ENCODE assay signal across 8 cellular contexts in the genomic region with DNA sequence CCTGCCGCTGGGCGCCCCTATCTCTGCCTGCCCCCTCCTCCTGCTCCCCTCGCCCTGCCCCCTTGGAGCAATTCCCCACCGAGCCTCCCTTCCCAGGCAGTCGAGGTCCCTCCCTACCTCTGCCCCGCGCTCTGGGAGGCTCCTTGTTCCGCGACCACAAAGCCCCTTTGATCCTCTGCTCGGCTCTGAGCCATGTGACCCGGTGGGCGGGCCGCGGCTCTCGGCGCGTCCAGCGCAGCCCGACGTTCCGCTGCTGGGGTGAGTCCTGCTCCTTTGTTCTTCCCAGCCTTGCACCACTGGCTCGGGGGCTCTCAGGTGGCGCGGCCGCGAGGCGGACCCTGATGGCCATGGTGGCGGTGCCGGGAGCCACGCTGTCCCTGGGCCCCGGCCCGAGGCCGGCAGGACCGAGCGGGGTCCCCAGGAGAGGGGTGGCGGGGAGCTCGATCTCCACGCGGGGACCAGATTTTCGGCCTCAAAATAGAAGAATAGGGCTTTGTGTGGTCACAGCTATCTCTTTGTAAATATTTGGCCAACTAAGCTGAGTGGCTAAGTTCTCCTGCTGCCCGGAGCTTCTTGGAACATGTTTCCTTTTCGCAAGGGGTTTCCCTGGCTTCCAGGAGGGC.
A peak's percentile ranks its signal among the peaks of the same experiment; 100 is the strongest.
DNase-seq lines count a peak whose midpoint lies in the region; ATAC-seq and TF ChIP-seq lines count a peak whose summit lies in the region.

No MANE protein-coding gene starts in this region.

- no peaks in the 10 kb centered on the region for H3K9me3 Mint-ChIP-seq in activated T-cell treated with anti-CD3 and anti-CD28 coated beads, Interleukin-2, amount 50 U/mL, for 24 hours

- peak overlapping the region; percentile 97 for H3K27ac Mint-ChIP-seq in activated T-cell treated with anti-CD3 and anti-CD28 coated beads, Interleukin-2, amount 50 U/mL, for 24 hours

- CTCF ChIA-PET in AG04449 (lab: Yijun Ruan, JAX): interaction anchor here (0.8 to 2.6 kb wide), 14 partner anchors 9 to 122 kb away, joined by 3 to 18 read pairs (median 5); no protein-coding TSS in a partner anchor

- DNase-seq in AG04449 (ENCODE audit: low read depth, low spot score): no peak
- peak; percentile 73 for DNase-seq in NCI-H510A (lab: John Stamatoyannopoulos, UW)
- DNase-seq in activated T-cell treated with anti-CD3 and anti-CD28 coated beads, Interleukin-2, amount 50 U/mL, for 24 hours: peak; percentile 85

- peak overlapping the region; percentile 98 for H3K4me3 Mint-ChIP-seq in activated T-cell treated with anti-CD3 and anti-CD28 coated beads, Interleukin-2, amount 50 U/mL, for 24 hours

- peak; percentile 49 for ATAC-seq in esophagus mucosa
- ATAC-seq in HG03571 (IDR thresholded peaks at IDR 0.05; ENCODE audit: unreplicated experiment): no peak

- POLR2A ChIA-PET in AG04449 (lab: Yijun Ruan, JAX): interaction anchor here (0.8 to 1.2 kb wide), 6 partner anchors 17 to 507 kb away, joined by 3 to 6 read pairs (median 3); a partner anchor contains a TSS

- TF ChIP-seq POLR2A in GM19099 (IDR thresholded peaks at IDR 0.05; ENCODE audit: extremely low read depth, insufficient read length, low read depth): peak; percentile 76

- H3K4me1 ChIP-seq in mucosa of rectum (ENCODE audit: control insufficient read depth in 2 of 2, insufficient read depth in 2 of 2, low read length in 2 of 2) (peaks cover 48 to 58% of the 10 kb centered on the region in 2 donors), thymus (ENCODE audit: control insufficient read depth, insufficient read depth, low read length) (peaks cover 47% of the 10 kb centered on the region)

- peaks cover 78% of the 10 kb centered on the region for H3K36me3 Mint-ChIP-seq in activated T-cell treated with anti-CD3 and anti-CD28 coated beads, Interleukin-2, amount 50 U/mL, for 24 hours (ENCODE audit: low read depth)

- no peaks in the 10 kb centered on the region for H3K27me3 Mint-ChIP-seq in activated T-cell treated with anti-CD3 and anti-CD28 coated beads, Interleukin-2, amount 50 U/mL, for 24 hours

- H3K27ac ChIP-seq in mucosa of rectum (ENCODE audit: low read depth in 2 of 2, low read length in 2 of 2): peak overlapping the region; percentile 76 to 84
- H3K27ac ChIP-seq in thymus (ENCODE audit: low read depth): peak overlapping the region; percentile 97

- no peaks in the 10 kb centered on the region for H3K27me3 ChIP-seq in mucosa of rectum (ENCODE audit: control insufficient read depth in 2 of 2, insufficient read depth in 2 of 2, low read length in 2 of 2)
- no peaks in the 10 kb centered on the region for H3K27me3 ChIP-seq in thymus (ENCODE audit: control insufficient read depth, insufficient read depth)

- peak overlapping the region; percentile 62 to 75 for H3K9ac ChIP-seq in mucosa of rectum (ENCODE audit: low read depth in 1 of 2, low read length in 2 of 2)

- H3K4me3 ChIP-seq in AG04449 (ENCODE audit: low read depth, low read length) (peak overlapping the region; percentile 54), mucosa of rectum (ENCODE audit: low read length in 2 of 2) (peak overlapping the region; percentile 69 to 81), thymus (ENCODE audit: low read length) (peak overlapping the region; percentile 96)

- no peak for TF ChIP-seq CTCF in AG04449 (IDR thresholded peaks at IDR 0.05; ENCODE audit: insufficient read depth, low read length, missing control alignments)

- under 1% methylated on average over 42 of the region's 42 CpGs for WGBS in thymus

- no peaks in the 10 kb centered on the region for H3K9me3 ChIP-seq in mucosa of rectum (ENCODE audit: control insufficient read depth in 2 of 2, low read length in 2 of 2)
- no peaks in the 10 kb centered on the region for H3K9me3 ChIP-seq in thymus (ENCODE audit: control insufficient read depth)

- peaks cover 60% of the 10 kb centered on the region for H3K4me1 Mint-ChIP-seq in activated T-cell treated with anti-CD3 and anti-CD28 coated beads, Interleukin-2, amount 50 U/mL, for 24 hours (ENCODE audit: low read depth)

- H3K36me3 ChIP-seq in mucosa of rectum (ENCODE audit: control insufficient read depth in 2 of 2, insufficient read depth in 2 of 2, low read length in 2 of 2) (peaks cover 0 to 5% of the 10 kb centered on the region in 2 donors), thymus (ENCODE audit: control insufficient read depth, insufficient read depth) (peaks cover 17% of the 10 kb centered on the region)
